11 cellular contexts compared by ENCODE assay signal in genomic region chr5:150582281-150582791, GRCh38. TPM values are rescaled to one million over a fixed set of nuclear protein-coding genes. Genes with fewer than 3 reads are reported as not detected.
DNase-seq lines count a peak whose midpoint lies in the region; ATAC-seq and TF ChIP-seq lines count a peak whose summit lies in the region.
"Had no signal": no experiment of that assay in that cellular context is flagged by ENCODE, and none has a peak within 500 bp of the region (broad histone marks: within the 10 kb centered on the region; RNA-seq: fewer than 3 reads in every experiment).

No MANE protein-coding gene starts in this region.

- H3K4me2 ChIP-seq in BLaER1 = peak overlapping the region; percentile 94

- peak overlapping the region; percentile 89 for H3K27ac Mint-ChIP-seq in nephron progenitor cell
- H3K27ac Mint-ChIP-seq in T-helper 2 cell treated with Interferon-gamma antibody and Interleukin-4, amounts not matched to agents 5 μg/mL and 100 μg/mL, for 36 hours = no peak overlapping the region
- no peak overlapping the region for H3K27ac Mint-ChIP-seq in CD8-positive, alpha-beta T cell
- H3K27ac Mint-ChIP-seq: activated CD8-positive, alpha-beta memory T cell treated with anti-CD3 and anti-CD28 coated beads, Interleukin-2, amount 10 ng/mL, durations not matched to agents 7 days and 5 days had no signal

- H3K9me3 Mint-ChIP-seq in nephron progenitor cell = no peaks in the 10 kb centered on the region
- no peaks in the 10 kb centered on the region for H3K9me3 Mint-ChIP-seq in T-helper 2 cell treated with Interferon-gamma antibody and Interleukin-4, amounts not matched to agents 5 μg/mL and 100 μg/mL, for 36 hours
- H3K9me3 Mint-ChIP-seq in CD8-positive, alpha-beta T cell = no peaks in the 10 kb centered on the region

- H3K4me3 ChIP-seq in BLaER1 = 0 out of 2 replicates have a peak overlapping the region, but pooled peaks have one; percentile 10
- no peak overlapping the region for H3K4me3 ChIP-seq in RWPE2 (ENCODE audit: severe bottlenecking)
- no peak overlapping the region for H3K4me3 ChIP-seq in CD8-positive, alpha-beta T cell (ENCODE audit: low read depth, low read length)

- H3K36me3 Mint-ChIP-seq in nephron progenitor cell (ENCODE audit: low read depth) = no peaks in the 10 kb centered on the region
- H3K36me3 Mint-ChIP-seq in T-helper 2 cell treated with Interferon-gamma antibody and Interleukin-4, amounts not matched to agents 5 μg/mL and 100 μg/mL, for 36 hours (ENCODE audit: low read depth) = no peaks in the 10 kb centered on the region
- no peaks in the 10 kb centered on the region for H3K36me3 Mint-ChIP-seq in CD8-positive, alpha-beta T cell
- H3K36me3 Mint-ChIP-seq: activated CD8-positive, alpha-beta memory T cell treated with anti-CD3 and anti-CD28 coated beads, Interleukin-2, amount 10 ng/mL, durations not matched to agents 7 days and 5 days had no signal

- H3K9me3 ChIP-seq in BLaER1 (0 out of 2 replicates have a peak, but pooled peaks cover 7% of the 10 kb centered on the region), RWPE2 (ENCODE audit: severe bottlenecking) (no peaks in the 10 kb centered on the region)
- no peaks in the 10 kb centered on the region for H3K9me3 ChIP-seq in CD8-positive, alpha-beta T cell (ENCODE audit: low read length)

- ATAC-seq in RWPE2 (ENCODE audit: low read depth) (no peak), Right ventricle myocardium superior (ENCODE audit: poor library complexity) (peak; percentile 41), HG03460 (IDR thresholded peaks at IDR 0.05; ENCODE audit: unreplicated experiment) (no peak)
- no peak for ATAC-seq in CD8-positive, alpha-beta T cell
- ATAC-seq: activated CD8-positive, alpha-beta memory T cell treated with anti-CD3 and anti-CD28 coated beads, Interleukin-2, amount 10 ng/mL, durations not matched to agents 7 days and 5 days had no signal

- H3K27me3 ChIP-seq in BLaER1 = no peaks in the 10 kb centered on the region
- H3K27me3 ChIP-seq in RWPE2 (ENCODE audit: insufficient read depth, poor library complexity, severe bottlenecking) = no peaks in the 10 kb centered on the region
- no peaks in the 10 kb centered on the region for H3K27me3 ChIP-seq in CD8-positive, alpha-beta T cell (ENCODE audit: insufficient read depth, low read length)

- H4K20me1 ChIP-seq in BLaER1 = no peaks in the 10 kb centered on the region

- no peak for TF ChIP-seq CTCF in RWPE2 (IDR thresholded peaks at IDR 0.05; ENCODE audit: poor library complexity, severe bottlenecking)
- no peak for TF ChIP-seq CTCF in nephron progenitor cell (IDR thresholded peaks at IDR 0.05)
- TF ChIP-seq CTCF in CD8-positive, alpha-beta T cell (IDR thresholded peaks at IDR 0.05) = no peak

- H3K4me1 ChIP-seq in BLaER1 (peaks cover 75% of the 10 kb centered on the region), RWPE2 (ENCODE audit: insufficient read depth, poor library complexity, severe bottlenecking) (no peaks in the 10 kb centered on the region)
- H3K4me1 ChIP-seq in CD8-positive, alpha-beta T cell (ENCODE audit: insufficient read depth, low read length) = no peaks in the 10 kb centered on the region

- H3K4me1 Mint-ChIP-seq in nephron progenitor cell = peaks cover 48% of the 10 kb centered on the region
- H3K4me1 Mint-ChIP-seq in T-helper 2 cell treated with Interferon-gamma antibody and Interleukin-4, amounts not matched to agents 5 μg/mL and 100 μg/mL, for 36 hours (ENCODE audit: low read depth) = no peaks in the 10 kb centered on the region
- no peaks in the 10 kb centered on the region for H3K4me1 Mint-ChIP-seq in CD8-positive, alpha-beta T cell (ENCODE audit: low read depth)
- H3K4me1 Mint-ChIP-seq: activated CD8-positive, alpha-beta memory T cell treated with anti-CD3 and anti-CD28 coated beads, Interleukin-2, amount 10 ng/mL, durations not matched to agents 7 days and 5 days had no signal

- CTCF ChIA-PET in CD8-positive, alpha-beta T cell (lab: Charles Lee) = no interaction called here

- POLR2A ChIA-PET in CD8-positive, alpha-beta T cell (lab: Charles Lee) = no interaction called here

- no peaks in the 10 kb centered on the region for H3K36me3 ChIP-seq in BLaER1
- H3K36me3 ChIP-seq in RWPE2 (ENCODE audit: low read depth) = no peaks in the 10 kb centered on the region
- no peaks in the 10 kb centered on the region for H3K36me3 ChIP-seq in CD8-positive, alpha-beta T cell (ENCODE audit: insufficient read depth, low read length)

- H3K27ac ChIP-seq in BLaER1 = peak overlapping the region; percentile 69
- H3K27ac ChIP-seq in RWPE2 (ENCODE audit: poor library complexity, severe bottlenecking) = no peak overlapping the region
- H3K27ac ChIP-seq in CD8-positive, alpha-beta T cell (ENCODE audit: low read depth, low read length) = no peak overlapping the region

- no peaks in the 10 kb centered on the region for H3K27me3 Mint-ChIP-seq in nephron progenitor cell (ENCODE audit: low read depth, poor library complexity)
- H3K27me3 Mint-ChIP-seq in T-helper 2 cell treated with Interferon-gamma antibody and Interleukin-4, amounts not matched to agents 5 μg/mL and 100 μg/mL, for 36 hours (ENCODE audit: low read depth) = peaks cover 7% of the 10 kb centered on the region
- H3K27me3 Mint-ChIP-seq in CD8-positive, alpha-beta T cell (ENCODE audit: low read depth) = peaks cover 9% of the 10 kb centered on the region

- intact Hi-C loops in Right ventricle myocardium superior (cut with DNase I) = no loop called here
- intact Hi-C loops in CD8-positive, alpha-beta T cell (cut with DNase I, micrococcal nuclease) = no loop called here

- peak; percentile 60 for DNase-seq in RWPE2 (ENCODE audit: low spot score)
- DNase-seq in Right ventricle myocardium superior = peak; percentile 64
- peak; percentile 74 for DNase-seq in nephron progenitor cell
- DNase-seq in NAMALWA (ENCODE audit: low spot score) = no peak
- no peak for DNase-seq in T-helper 2 cell treated with Interferon-gamma antibody and Interleukin-4, amounts not matched to agents 5 μg/mL and 100 μg/mL, for 36 hours (ENCODE audit: low spot score)
- no peak for DNase-seq in CD8-positive, alpha-beta T cell
- DNase-seq: activated CD8-positive, alpha-beta memory T cell treated with anti-CD3 and anti-CD28 coated beads, Interleukin-2, amount 10 ng/mL, durations not matched to agents 7 days and 5 days; amygdala; kidney glomerular epithelial cell had no signal

- H3K4me3 Mint-ChIP-seq in nephron progenitor cell = peak overlapping the region; percentile 35
- no peak overlapping the region for H3K4me3 Mint-ChIP-seq in T-helper 2 cell treated with Interferon-gamma antibody and Interleukin-4, amounts not matched to agents 5 μg/mL and 100 μg/mL, for 36 hours
- H3K4me3 Mint-ChIP-seq in CD8-positive, alpha-beta T cell = no peak overlapping the region
- H3K4me3 Mint-ChIP-seq: activated CD8-positive, alpha-beta memory T cell treated with anti-CD3 and anti-CD28 coated beads, Interleukin-2, amount 10 ng/mL, durations not matched to agents 7 days and 5 days had no signal

- H3K9ac ChIP-seq in BLaER1 = 0 out of 2 replicates have a peak overlapping the region, but pooled peaks have one; percentile 18

RNA-seq across cellular contexts. Expression of gene SYNPO, which starts 58.1 kb away (rescaled TPM):
- total RNA-seq in Right ventricle myocardium superior = 645 TPM
- total RNA-seq in CD8-positive, alpha-beta T cell = under 1 TPM; 0.06 to 0.14 TPM

Comparison
In these comparisons a context has a peak if more than half of its experiments do, and no peak if none do; other contexts are left out.
1. DNase-seq: peak in RWPE2 (single experiment), Right ventricle myocardium superior (single experiment) and nephron progenitor cell (single experiment); none in NAMALWA (single experiment), T-helper 2 cell treated with Interferon-gamma antibody and Interleukin-4, amounts not matched to agents 5 μg/mL and 100 μg/mL, for 36 hours (single experiment) and CD8-positive, alpha-beta T cell (0 of 7).
2. RNA of gene SYNPO, which starts 58.1 kb away (total RNA-seq): 645 TPM in Right ventricle myocardium superior (single experiment); 0.06 to 0.14 TPM in CD8-positive, alpha-beta T cell; every median in the first group is over 100 times any median in the second.